Comparison of ENCODE assay signal across 18 cellular contexts in genomic region chr16:49630783-49631182, GRCh38.
"Had no signal": no experiment of that assay in that cellular context is flagged by ENCODE, and none has a peak within 500 bp of the region (broad histone marks: within the 10 kb centered on the region; RNA-seq: fewer than 3 reads in every experiment).

No MANE protein-coding gene starts in this region.

- H3K4me3 ChIP-seq: cardiac muscle cell, prostate gland, right atrium auricular region, stomach, testis, upper lobe of left lung had no signal

- H3K27ac Mint-ChIP-seq: activated naive CD8-positive, alpha-beta T cell treated with anti-CD3 and anti-CD28 coated beads for 36 hours; memory B cell had no signal

- H3K36me3 Mint-ChIP-seq: activated naive CD8-positive, alpha-beta T cell treated with anti-CD3 and anti-CD28 coated beads for 36 hours; memory B cell; naive thymus-derived CD8-positive, alpha-beta T cell had no signal

- DNase-seq: activated CD4-positive, alpha-beta T cell treated with anti-CD3 and anti-CD28 coated beads for 1 hour; activated CD4-positive, alpha-beta T cell treated with anti-CD3 and anti-CD28 coated beads, Interleukin-2, amount 50 U/mL, for 4 hours; activated naive CD8-positive, alpha-beta T cell treated with anti-CD3 and anti-CD28 coated beads for 36 hours; amniotic stem cell; left ventricle myocardium superior; naive thymus-derived CD8-positive, alpha-beta T cell; stomach; SW 1271; testis; upper lobe of left lung; WERI-Rb-1 had no signal

- FAIRE-seq: colon, endometrium, frontal cortex had no signal

- H3K27me3 Mint-ChIP-seq: activated naive CD8-positive, alpha-beta T cell treated with anti-CD3 and anti-CD28 coated beads for 36 hours had no signal

- ATAC-seq: left ventricle myocardium superior; naive thymus-derived CD8-positive, alpha-beta T cell had no signal

- H3K27me3 ChIP-seq: cardiac muscle cell, right atrium auricular region, stomach, testis, upper lobe of left lung had no signal

- H3K36me3 ChIP-seq: cardiac muscle cell, prostate gland, WERI-Rb-1 had no signal

- H3K4me3 Mint-ChIP-seq: activated naive CD8-positive, alpha-beta T cell treated with anti-CD3 and anti-CD28 coated beads for 36 hours; memory B cell; naive thymus-derived CD8-positive, alpha-beta T cell had no signal

- H3K9me3 Mint-ChIP-seq: activated naive CD8-positive, alpha-beta T cell treated with anti-CD3 and anti-CD28 coated beads for 36 hours; memory B cell had no signal

- H3K9me3 ChIP-seq: prostate gland, right atrium auricular region, testis had no signal

- H3K27ac ChIP-seq: cardiac muscle cell, prostate gland, right atrium auricular region, stomach, testis, upper lobe of left lung, WERI-Rb-1 had no signal

- H3K4me1 Mint-ChIP-seq: activated naive CD8-positive, alpha-beta T cell treated with anti-CD3 and anti-CD28 coated beads for 36 hours; memory B cell had no signal

- H3K4me1 ChIP-seq: prostate gland, upper lobe of left lung had no signal
